ENCODE assay signal across 8 cellular contexts in genomic region chr16:67561501-67561823, GRCh38. TPM values are rescaled to one million over a fixed set of nuclear protein-coding genes. Genes with fewer than 3 reads are reported as not detected.
DNase-seq lines count a peak whose midpoint lies in the region; ATAC-seq and TF ChIP-seq lines count a peak whose summit lies in the region.

No MANE protein-coding gene starts in this region.

- H3K9ac ChIP-seq in HUES48 (ENCODE audit: low read depth, low read length): peak overlapping the region; percentile 51
- H3K9ac ChIP-seq in iPS-18a (ENCODE audit: low read length): peak overlapping the region; percentile 78

- H3K27me3 Mint-ChIP-seq in activated T-helper 1 cell treated with anti-CD3 and anti-CD28 coated beads, Interleukin-12 subunit alpha, Interleukin-12 subunit beta, Interleukin-2, Interleukin-4 antibody, amounts not matched to agents 30 ng/mL and 10 ng/mL and 1 ng/mL, durations not matched to agents 14 hours and 24 hours and 36 hours (ENCODE audit: insufficient read depth): no peaks in the 10 kb centered on the region

- DNase-seq in activated T-helper 1 cell treated with anti-CD3 and anti-CD28 coated beads, Interleukin-12 subunit alpha, Interleukin-12 subunit beta, Interleukin-2, Interleukin-4 antibody, amounts not matched to agents 30 ng/mL and 10 ng/mL and 1 ng/mL, durations not matched to agents 14 hours and 24 hours and 36 hours (ENCODE audit: low spot score): no peak
- no peak for DNase-seq in stimulated activated effector memory CD8-positive, alpha-beta T cell treated with anti-CD3 and anti-CD28 coated beads, Interleukin-12 subunit alpha, Interleukin-12 subunit beta, amount 100 ng/mL, for 72 hours (ENCODE audit: low spot score in 2 of 2)
- DNase-seq in erythroblast (lab: John Stamatoyannopoulos, UW) (no peak), GM03348 (ENCODE audit: low spot score) (no peak), middle frontal gyrus (ENCODE audit: extremely low spot score, low spot score) (no peak)
- DNase-seq in stimulated activated CD4-positive, alpha-beta T cell treated with anti-CD3 and anti-CD28 coated beads, Interleukin-15, amount 100 ng/mL, for 24 hours: no peak

- intact Hi-C loops in activated T-helper 1 cell treated with anti-CD3 and anti-CD28 coated beads, Interleukin-12 subunit alpha, Interleukin-12 subunit beta, Interleukin-2, Interleukin-4 antibody, amounts not matched to agents 30 ng/mL and 10 ng/mL and 1 ng/mL, durations not matched to agents 14 hours and 24 hours and 36 hours (cut with micrococcal nuclease): loop anchor here (5.0 kb wide), 2 partner anchors 36 to 314 kb away; partner anchors contain the start of genes FHOD1 and SLC9A5

- H3K9me3 ChIP-seq in HUES48 (ENCODE audit: control insufficient read depth, insufficient read depth, low read length) (no peaks in the 10 kb centered on the region), iPS-18a (ENCODE audit: control insufficient read depth, low read depth, low read length) (no peaks in the 10 kb centered on the region)

- peaks cover 13% of the 10 kb centered on the region for H3K36me3 Mint-ChIP-seq in activated T-helper 1 cell treated with anti-CD3 and anti-CD28 coated beads, Interleukin-12 subunit alpha, Interleukin-12 subunit beta, Interleukin-2, Interleukin-4 antibody, amounts not matched to agents 30 ng/mL and 10 ng/mL and 1 ng/mL, durations not matched to agents 14 hours and 24 hours and 36 hours (ENCODE audit: low read depth)
- H3K36me3 Mint-ChIP-seq in stimulated activated effector memory CD8-positive, alpha-beta T cell treated with anti-CD3 and anti-CD28 coated beads, Interleukin-12 subunit alpha, Interleukin-12 subunit beta, amount 100 ng/mL, for 72 hours: peaks cover 18% of the 10 kb centered on the region

- peaks cover 40% of the 10 kb centered on the region for H3K4me1 Mint-ChIP-seq in activated T-helper 1 cell treated with anti-CD3 and anti-CD28 coated beads, Interleukin-12 subunit alpha, Interleukin-12 subunit beta, Interleukin-2, Interleukin-4 antibody, amounts not matched to agents 30 ng/mL and 10 ng/mL and 1 ng/mL, durations not matched to agents 14 hours and 24 hours and 36 hours (ENCODE audit: low read depth)
- H3K4me1 Mint-ChIP-seq in stimulated activated effector memory CD8-positive, alpha-beta T cell treated with anti-CD3 and anti-CD28 coated beads, Interleukin-12 subunit alpha, Interleukin-12 subunit beta, amount 100 ng/mL, for 72 hours: peaks cover 39% of the 10 kb centered on the region

- peak overlapping the region; percentile 88 for H3K4me3 Mint-ChIP-seq in activated T-helper 1 cell treated with anti-CD3 and anti-CD28 coated beads, Interleukin-12 subunit alpha, Interleukin-12 subunit beta, Interleukin-2, Interleukin-4 antibody, amounts not matched to agents 30 ng/mL and 10 ng/mL and 1 ng/mL, durations not matched to agents 14 hours and 24 hours and 36 hours
- peak overlapping the region; percentile 84 for H3K4me3 Mint-ChIP-seq in stimulated activated effector memory CD8-positive, alpha-beta T cell treated with anti-CD3 and anti-CD28 coated beads, Interleukin-12 subunit alpha, Interleukin-12 subunit beta, amount 100 ng/mL, for 72 hours

- no peak for ATAC-seq in stimulated activated effector memory CD8-positive, alpha-beta T cell treated with anti-CD3 and anti-CD28 coated beads, Interleukin-12 subunit alpha, Interleukin-12 subunit beta, amount 100 ng/mL, for 72 hours

- H3K4me3 ChIP-seq in HUES48 (ENCODE audit: low read depth, low read length) (peak overlapping the region; percentile 95), iPS-18a (ENCODE audit: low read length) (peak overlapping the region; percentile 91)

- TF ChIP-seq POLR2A in erythroblast (IDR thresholded peaks at IDR 0.05; ENCODE audit: low read length): no peak

- peak overlapping the region; percentile 94 for H3K27ac Mint-ChIP-seq in activated T-helper 1 cell treated with anti-CD3 and anti-CD28 coated beads, Interleukin-12 subunit alpha, Interleukin-12 subunit beta, Interleukin-2, Interleukin-4 antibody, amounts not matched to agents 30 ng/mL and 10 ng/mL and 1 ng/mL, durations not matched to agents 14 hours and 24 hours and 36 hours
- peak overlapping the region; percentile 94 for H3K27ac Mint-ChIP-seq in stimulated activated effector memory CD8-positive, alpha-beta T cell treated with anti-CD3 and anti-CD28 coated beads, Interleukin-12 subunit alpha, Interleukin-12 subunit beta, amount 100 ng/mL, for 72 hours

- H3K4me1 ChIP-seq in HUES48 (ENCODE audit: control insufficient read depth, insufficient read depth, low read length) (peaks cover 13% of the 10 kb centered on the region), iPS-18a (ENCODE audit: control insufficient read depth, low read depth, low read length) (peaks cover 7% of the 10 kb centered on the region)

- H3K27ac ChIP-seq in HUES48 (ENCODE audit: low read depth, low read length) (peak overlapping the region; percentile 100), iPS-18a (ENCODE audit: low read length) (no peak overlapping the region)

- H3K27me3 ChIP-seq in HUES48 (ENCODE audit: control insufficient read depth, insufficient read depth, low read length) (no peaks in the 10 kb centered on the region), iPS-18a (ENCODE audit: control insufficient read depth, insufficient read depth, low read length) (no peaks in the 10 kb centered on the region)

- 0 out of 2 replicates have a peak, but pooled peaks cover 3% of the 10 kb centered on the region for H3K36me3 ChIP-seq in HUES48 (ENCODE audit: control insufficient read depth, insufficient read depth, low read length)
- H3K36me3 ChIP-seq in iPS-18a (ENCODE audit: control insufficient read depth, low read depth, low read length): no peaks in the 10 kb centered on the region

- H3K9me3 Mint-ChIP-seq in activated T-helper 1 cell treated with anti-CD3 and anti-CD28 coated beads, Interleukin-12 subunit alpha, Interleukin-12 subunit beta, Interleukin-2, Interleukin-4 antibody, amounts not matched to agents 30 ng/mL and 10 ng/mL and 1 ng/mL, durations not matched to agents 14 hours and 24 hours and 36 hours: no peaks in the 10 kb centered on the region
- H3K9me3 Mint-ChIP-seq in stimulated activated effector memory CD8-positive, alpha-beta T cell treated with anti-CD3 and anti-CD28 coated beads, Interleukin-12 subunit alpha, Interleukin-12 subunit beta, amount 100 ng/mL, for 72 hours: no peaks in the 10 kb centered on the region

RNA-seq across cellular contexts. Expression of gene CTCF, which starts 0.9 kb away (rescaled TPM):
- 64.7 and 67.6 TPM in 2 replicates for total RNA-seq in activated T-helper 1 cell treated with anti-CD3 and anti-CD28 coated beads, Interleukin-12 subunit alpha, Interleukin-12 subunit beta, Interleukin-2, Interleukin-4 antibody, amounts not matched to agents 30 ng/mL and 10 ng/mL and 1 ng/mL, durations not matched to agents 14 hours and 24 hours and 36 hours

RNA-seq across cellular contexts. Expression of gene RIPOR1, which starts 32.8 kb away (rescaled TPM):
- 26.3 and 27.1 TPM in 2 replicates for total RNA-seq in activated T-helper 1 cell treated with anti-CD3 and anti-CD28 coated beads, Interleukin-12 subunit alpha, Interleukin-12 subunit beta, Interleukin-2, Interleukin-4 antibody, amounts not matched to agents 30 ng/mL and 10 ng/mL and 1 ng/mL, durations not matched to agents 14 hours and 24 hours and 36 hours
